In the genomic region with DNA sequence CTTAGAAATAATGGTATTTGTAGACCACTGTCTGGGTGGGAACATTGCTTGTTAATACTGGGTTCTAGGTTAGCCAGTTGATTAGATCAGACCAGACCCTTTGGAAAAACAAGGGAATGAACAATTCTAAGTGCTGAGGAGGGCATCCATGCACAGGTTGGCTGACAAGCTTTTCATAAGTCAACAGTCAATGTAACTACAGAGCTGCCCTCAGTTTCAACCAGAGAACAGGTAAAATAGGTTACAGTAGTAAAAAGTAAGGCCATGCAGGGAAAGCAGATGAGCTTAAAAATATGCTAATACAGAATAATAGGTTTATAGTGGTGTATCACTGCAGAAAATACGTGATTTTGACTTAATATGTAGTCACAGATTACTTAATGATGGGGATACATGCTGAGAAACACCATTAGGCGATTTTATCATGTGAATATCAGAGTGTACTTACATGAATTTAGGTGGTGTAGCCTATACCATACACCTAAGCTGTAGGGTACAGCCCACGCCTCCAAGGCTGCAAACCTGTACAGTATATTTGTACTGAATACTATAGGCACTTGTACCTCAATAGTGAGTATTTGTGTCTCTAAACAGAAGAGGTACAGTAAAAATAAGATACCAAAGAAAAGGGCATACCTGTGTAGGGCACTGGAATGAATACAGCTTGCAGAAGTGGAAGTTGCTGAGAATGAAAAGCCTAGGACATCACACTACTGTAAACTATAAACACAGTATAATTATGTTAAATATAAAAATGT, we compare ENCODE assay signal across 2 cellular contexts.
TF ChIP-seq lines count a peak whose summit lies in the region.

No MANE protein-coding gene starts in this region.

TF ChIP-seq in SK-N-SH, 30 proteins besides CTCF, POLR2A, EP300 and RAD21 (continued from another document):
- TF ChIP-seq, protein P1, sequence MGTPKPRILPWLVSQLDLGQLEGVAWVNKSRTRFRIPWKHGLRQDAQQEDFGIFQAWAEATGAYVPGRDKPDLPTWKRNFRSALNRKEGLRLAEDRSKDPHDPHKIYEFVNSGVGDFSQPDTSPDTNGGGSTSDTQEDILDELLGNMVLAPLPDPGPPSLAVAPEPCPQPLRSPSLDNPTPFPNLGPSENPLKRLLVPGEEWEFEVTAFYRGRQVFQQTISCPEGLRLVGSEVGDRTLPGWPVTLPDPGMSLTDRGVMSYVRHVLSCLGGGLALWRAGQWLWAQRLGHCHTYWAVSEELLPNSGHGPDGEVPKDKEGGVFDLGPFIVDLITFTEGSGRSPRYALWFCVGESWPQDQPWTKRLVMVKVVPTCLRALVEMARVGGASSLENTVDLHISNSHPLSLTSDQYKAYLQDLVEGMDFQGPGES (IDR thresholded peaks at IDR 0.05; ENCODE audit: low read depth, low read length), result no peak
- no peak for TF ChIP-seq CHD2 (IDR thresholded peaks at IDR 0.05; ENCODE audit: low read length, partially characterized antibody)
- TF ChIP-seq YY1 (IDR thresholded peaks at IDR 0.05; ENCODE audit: low read depth), result no peak
- TF ChIP-seq, protein P2, sequence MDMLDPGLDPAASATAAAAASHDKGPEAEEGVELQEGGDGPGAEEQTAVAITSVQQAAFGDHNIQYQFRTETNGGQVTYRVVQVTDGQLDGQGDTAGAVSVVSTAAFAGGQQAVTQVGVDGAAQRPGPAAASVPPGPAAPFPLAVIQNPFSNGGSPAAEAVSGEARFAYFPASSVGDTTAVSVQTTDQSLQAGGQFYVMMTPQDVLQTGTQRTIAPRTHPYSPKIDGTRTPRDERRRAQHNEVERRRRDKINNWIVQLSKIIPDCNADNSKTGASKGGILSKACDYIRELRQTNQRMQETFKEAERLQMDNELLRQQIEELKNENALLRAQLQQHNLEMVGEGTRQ (IDR thresholded peaks at IDR 0.05; ENCODE audit: borderline replicate concordance, low read depth, low read length), result no peak

TF ChIP-seq in SK-N-SH treated with all-trans-retinoic acid at 6 μM for 48 hours, 23 proteins besides CTCF, POLR2A, EP300 and RAD21 (continued from another document):
- TF ChIP-seq, protein P3, sequence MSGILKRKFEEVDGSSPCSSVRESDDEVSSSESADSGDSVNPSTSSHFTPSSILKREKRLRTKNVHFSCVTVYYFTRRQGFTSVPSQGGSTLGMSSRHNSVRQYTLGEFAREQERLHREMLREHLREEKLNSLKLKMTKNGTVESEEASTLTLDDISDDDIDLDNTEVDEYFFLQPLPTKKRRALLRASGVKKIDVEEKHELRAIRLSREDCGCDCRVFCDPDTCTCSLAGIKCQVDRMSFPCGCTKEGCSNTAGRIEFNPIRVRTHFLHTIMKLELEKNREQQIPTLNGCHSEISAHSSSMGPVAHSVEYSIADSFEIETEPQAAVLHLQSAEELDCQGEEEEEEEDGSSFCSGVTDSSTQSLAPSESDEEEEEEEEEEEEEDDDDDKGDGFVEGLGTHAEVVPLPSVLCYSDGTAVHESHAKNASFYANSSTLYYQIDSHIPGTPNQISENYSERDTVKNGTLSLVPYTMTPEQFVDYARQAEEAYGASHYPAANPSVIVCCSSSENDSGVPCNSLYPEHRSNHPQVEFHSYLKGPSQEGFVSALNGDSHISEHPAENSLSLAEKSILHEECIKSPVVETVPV (CRISPR knock-in tag; IDR thresholded peaks at IDR 0.05), result no peak
- TF ChIP-seq GLIS3 (CRISPR knock-in tag; IDR thresholded peaks at IDR 0.05) (no peak), PPARA (CRISPR knock-in tag; IDR thresholded peaks at IDR 0.05; ENCODE audit: borderline replicate concordance) (no peak), ZFP30 (CRISPR knock-in tag; IDR thresholded peaks at IDR 0.05) (no peak)
- TF ChIP-seq, protein P4, sequence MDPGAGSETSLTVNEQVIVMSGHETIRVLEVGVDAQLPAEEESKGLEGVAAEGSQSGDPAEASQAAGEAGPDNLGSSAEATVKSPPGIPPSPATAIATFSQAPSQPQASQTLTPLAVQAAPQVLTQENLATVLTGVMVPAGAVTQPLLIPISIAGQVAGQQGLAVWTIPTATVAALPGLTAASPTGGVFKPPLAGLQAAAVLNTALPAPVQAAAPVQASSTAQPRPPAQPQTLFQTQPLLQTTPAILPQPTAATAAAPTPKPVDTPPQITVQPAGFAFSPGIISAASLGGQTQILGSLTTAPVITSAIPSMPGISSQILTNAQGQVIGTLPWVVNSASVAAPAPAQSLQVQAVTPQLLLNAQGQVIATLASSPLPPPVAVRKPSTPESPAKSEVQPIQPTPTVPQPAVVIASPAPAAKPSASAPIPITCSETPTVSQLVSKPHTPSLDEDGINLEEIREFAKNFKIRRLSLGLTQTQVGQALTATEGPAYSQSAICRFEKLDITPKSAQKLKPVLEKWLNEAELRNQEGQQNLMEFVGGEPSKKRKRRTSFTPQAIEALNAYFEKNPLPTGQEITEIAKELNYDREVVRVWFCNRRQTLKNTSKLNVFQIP (CRISPR knock-in tag; IDR thresholded peaks at IDR 0.05; ENCODE audit: borderline replicate concordance, low read depth), result no peak
TF ChIP-seq in SK-N-SH treated with all-trans-retinoic acid at 6 μM for 48 hours: peak in this region for 0.
